Comparison of ENCODE assay signal across 18 cellular contexts in the genomic region with DNA sequence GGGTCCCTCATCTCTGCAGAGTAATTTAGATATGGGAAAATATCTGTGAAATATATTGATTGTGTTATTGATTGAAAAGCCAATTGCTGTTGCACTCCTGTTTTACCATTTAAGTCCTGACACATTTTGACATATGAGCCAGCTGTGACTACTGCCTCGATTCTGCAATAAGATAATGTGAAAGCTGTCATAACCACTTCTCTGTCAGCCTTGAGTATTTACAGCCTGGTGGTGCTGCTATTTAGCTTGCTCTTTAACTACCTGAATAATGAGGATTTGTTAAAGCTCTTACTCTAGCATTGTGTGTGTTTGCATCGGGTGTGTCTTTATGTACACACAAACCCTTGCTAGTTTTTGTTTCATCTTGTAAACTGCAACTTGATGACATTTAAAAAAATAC.
A peak's percentile ranks its signal among the peaks of the same experiment; 100 is the strongest.
DNase-seq lines count a peak whose midpoint lies in the region; ATAC-seq and TF ChIP-seq lines count a peak whose summit lies in the region.
"Had no signal": no experiment of that assay in that cellular context is flagged by ENCODE, and none has a peak within 500 bp of the region (broad histone marks: within the 10 kb centered on the region; RNA-seq: fewer than 3 reads in every experiment).

No MANE protein-coding gene starts in this region.

- H2AFZ ChIP-seq in PC-3 (ENCODE audit: low read length) (no peak overlapping the region), neural progenitor cell (replicated peaks) (no peak overlapping the region)

- peaks cover 2% of the 10 kb centered on the region for H3K27me3 Mint-ChIP-seq in neural progenitor cell (ENCODE audit: insufficient read depth, low read depth)
- H3K27me3 Mint-ChIP-seq: activated CD4-positive, alpha-beta T cell treated with anti-CD3 and anti-CD28 coated beads, Interleukin-2, amount 10 ng/mL, durations not matched to agents 7 days and 5 days had no signal

- peaks cover 6% of the 10 kb centered on the region for H3K4me1 Mint-ChIP-seq in neural progenitor cell
- H3K4me1 Mint-ChIP-seq: activated CD4-positive, alpha-beta T cell treated with anti-CD3 and anti-CD28 coated beads, Interleukin-2, amount 10 ng/mL, durations not matched to agents 7 days and 5 days had no signal

- no peaks in the 10 kb centered on the region for H3F3A ChIP-seq in PC-3 (ENCODE audit: low read length, unreplicated experiment)
- no peaks in the 10 kb centered on the region for H3F3A ChIP-seq in neural progenitor cell (ENCODE audit: low read depth)

- H3K27me3 ChIP-seq in PC-3 (ENCODE audit: low read length): no peaks in the 10 kb centered on the region
- H3K27me3 ChIP-seq in neural progenitor cell: no peaks in the 10 kb centered on the region
- H3K27me3 ChIP-seq in dorsolateral prefrontal cortex: no peaks in the 10 kb centered on the region

- H3K9ac ChIP-seq in PC-3 (ENCODE audit: low read length) (no peak overlapping the region), neural progenitor cell (no peak overlapping the region)
- H3K9ac ChIP-seq: KMS-11 had no signal

- no TSS peak for BruUV-seq in PC-3 (replicated peaks; lab: Mats Ljungman, UMichigan)

- no peaks in the 10 kb centered on the region for H3K9me3 ChIP-seq in PC-3 (ENCODE audit: low read length)
- H3K9me3 ChIP-seq in neural progenitor cell (ENCODE audit: low read depth): no peaks in the 10 kb centered on the region

- no peaks in the 10 kb centered on the region for H4K20me1 ChIP-seq in PC-3 (ENCODE audit: low read length)
- no peaks in the 10 kb centered on the region for H4K20me1 ChIP-seq in neural progenitor cell (ENCODE audit: low read depth)

- no peaks in the 10 kb centered on the region for H3K4me1 ChIP-seq in PC-3 (ENCODE audit: insufficient read depth, low read length)
- peaks cover 16% of the 10 kb centered on the region for H3K4me1 ChIP-seq in neural progenitor cell

- no peak overlapping the region for H3K4me3 Mint-ChIP-seq in neural progenitor cell
- H3K4me3 Mint-ChIP-seq: activated CD4-positive, alpha-beta T cell treated with anti-CD3 and anti-CD28 coated beads, Interleukin-2, amount 10 ng/mL, durations not matched to agents 7 days and 5 days had no signal

- H3K79me2 ChIP-seq in PC-3 (ENCODE audit: low read length) (no peaks in the 10 kb centered on the region), neural progenitor cell (ENCODE audit: low read depth) (no peaks in the 10 kb centered on the region)

- H3K9me2 ChIP-seq in PC-3 (replicated peaks; ENCODE audit: low read length): no peaks in the 10 kb centered on the region

- H3K36me3 ChIP-seq in PC-3 (ENCODE audit: low read depth, low read length): no peaks in the 10 kb centered on the region
- H3K36me3 ChIP-seq in neural progenitor cell: no peaks in the 10 kb centered on the region

- H3K4me2 ChIP-seq in PC-3 (ENCODE audit: low read length) (no peak overlapping the region), neural progenitor cell (peak overlapping the region; percentile 49)
- H3K4me2 ChIP-seq: KMS-11 had no signal

- H3K27ac ChIP-seq in PC-3 (ENCODE audit: low read length) (no peak overlapping the region), neural progenitor cell (no peak overlapping the region), dorsolateral prefrontal cortex (no peak overlapping the region)
- H3K27ac ChIP-seq: C4-2B, epithelial cell of prostate, KMS-11 had no signal

- TF ChIP-seq CTCF in PC-3 (conservative IDR thresholded peaks at IDR 0.05; ENCODE audit: low read depth, low read length): no peak
- no peak for TF ChIP-seq CTCF in neural progenitor cell (IDR thresholded peaks at IDR 0.05)
- no peak for TF ChIP-seq CTCF in dorsolateral prefrontal cortex (IDR thresholded peaks at IDR 0.05 in 54 of 56, conservative IDR thresholded peaks at IDR 0.05 in 2 of 56; ENCODE audit: low read depth in 1 of 56, partially characterized antibody in 56 of 56)

- CTCF ChIA-PET in PC-3 (lab: Charles Lee): interaction anchor here (0.6 kb wide), 1 partner anchor 442 kb away, joined by 4 read pairs; no protein-coding TSS in a partner anchor

- H3K4me3 ChIP-seq in PC-3 (ENCODE audit: low read length) (no peak overlapping the region), neural progenitor cell (no peak overlapping the region), dorsolateral prefrontal cortex (no peak overlapping the region)

- no peak overlapping the region for H3K27ac Mint-ChIP-seq in neural progenitor cell
- no peak overlapping the region for H3K27ac Mint-ChIP-seq in activated naive CD4-positive, alpha-beta T cell treated with anti-CD3 and anti-CD28 coated beads, Interleukin-2, amount 50 U/mL, for 72 hours
- H3K27ac Mint-ChIP-seq: activated CD4-positive, alpha-beta T cell treated with anti-CD3 and anti-CD28 coated beads, Interleukin-2, amount 10 ng/mL, durations not matched to agents 7 days and 5 days had no signal

- DNase-seq in NCI-H1694 treated with DMSO at 0.1 percent for 48 hours (lab: John Stamatoyannopoulos, UW): peak; percentile 7
- DNase-seq in NCI-H1694 (lab: John Stamatoyannopoulos, UW): no peak
- peak; percentile 48 for DNase-seq in NCI-H187 treated with DMSO at 0.1 percent for 48 hours (lab: John Stamatoyannopoulos, UW)
- DNase-seq in PC-3: no peak
- DNase-seq in neural progenitor cell (ENCODE audit: low spot score): no peak
- DNase-seq in dorsolateral prefrontal cortex: no peak
- no peak for DNase-seq in activated naive CD4-positive, alpha-beta T cell treated with anti-CD3 and anti-CD28 coated beads, Interleukin-2, amount 50 U/mL, for 72 hours (ENCODE audit: low spot score in 2 of 2)
- DNase-seq in SKM-1 treated with dmso at 0.1 percent for 144 hours (lab: John Stamatoyannopoulos, UW; ENCODE audit: unreplicated experiment): no peak
- DNase-seq: activated CD4-positive, alpha-beta T cell treated with anti-CD3 and anti-CD28 coated beads, Interleukin-2, amount 10 ng/mL, durations not matched to agents 7 days and 5 days; activated naive CD4-positive, alpha-beta T cell treated with anti-CD3 and anti-CD28 coated beads, Interleukin-2, amount 50 U/mL, for 16 hours; nucleus accumbens; right cardiac atrium; stimulated activated naive CD8-positive, alpha-beta T cell treated with anti-CD3 and anti-CD28 coated beads, Interleukin-15, Interleukin-2, amounts not matched to agents 100 U/mL and 50 U/mL, for 24 hours; trophoblast cell had no signal

- POLR2A ChIA-PET in PC-3 (lab: Charles Lee; ENCODE audit: unreplicated experiment): no interaction called here

- H3K36me3 Mint-ChIP-seq in neural progenitor cell: no peaks in the 10 kb centered on the region
- H3K36me3 Mint-ChIP-seq in activated naive CD4-positive, alpha-beta T cell treated with anti-CD3 and anti-CD28 coated beads, Interleukin-2, amount 50 U/mL, for 72 hours: no peaks in the 10 kb centered on the region

- H3K9me3 Mint-ChIP-seq in neural progenitor cell: peaks cover 7% of the 10 kb centered on the region
- H3K9me3 Mint-ChIP-seq in activated naive CD4-positive, alpha-beta T cell treated with anti-CD3 and anti-CD28 coated beads, Interleukin-2, amount 50 U/mL, for 72 hours: peaks cover 5% of the 10 kb centered on the region in 2 donors
- H3K9me3 Mint-ChIP-seq: activated CD4-positive, alpha-beta T cell treated with anti-CD3 and anti-CD28 coated beads, Interleukin-2, amount 10 ng/mL, durations not matched to agents 7 days and 5 days had no signal

- ATAC-seq in PC-3: peak; percentile 67
- no peak for ATAC-seq in activated naive CD4-positive, alpha-beta T cell treated with anti-CD3 and anti-CD28 coated beads, Interleukin-2, amount 50 U/mL, for 72 hours
- ATAC-seq: Panc1; right cardiac atrium; stimulated activated naive CD8-positive, alpha-beta T cell treated with anti-CD3 and anti-CD28 coated beads, Interleukin-15, Interleukin-2, amounts not matched to agents 100 U/mL and 50 U/mL, for 24 hours had no signal

- intact Hi-C loops in PC-3 (cut with micrococcal nuclease) (loop anchor here (5.0 kb wide), 1 partner anchor 560 kb away; no protein-coding TSS in a partner anchor), dorsolateral prefrontal cortex (cut with DNase I) (no loop called here)

Comparison
In these comparisons a context has a peak if more than half of its experiments do, and no peak if none do; other contexts are left out.
1. DNase-seq: peak in NCI-H1694 treated with DMSO at 0.1 percent for 48 hours (single experiment) and NCI-H187 treated with DMSO at 0.1 percent for 48 hours (single experiment); none in NCI-H1694 (single experiment), PC-3 (single experiment), neural progenitor cell (single experiment), dorsolateral prefrontal cortex (0 of 10), activated naive CD4-positive, alpha-beta T cell treated with anti-CD3 and anti-CD28 coated beads, Interleukin-2, amount 50 U/mL, for 72 hours (0 of 2) and SKM-1 treated with dmso at 0.1 percent for 144 hours (single experiment).